ENCODE assay signal across 17 cellular contexts in the genomic region with DNA sequence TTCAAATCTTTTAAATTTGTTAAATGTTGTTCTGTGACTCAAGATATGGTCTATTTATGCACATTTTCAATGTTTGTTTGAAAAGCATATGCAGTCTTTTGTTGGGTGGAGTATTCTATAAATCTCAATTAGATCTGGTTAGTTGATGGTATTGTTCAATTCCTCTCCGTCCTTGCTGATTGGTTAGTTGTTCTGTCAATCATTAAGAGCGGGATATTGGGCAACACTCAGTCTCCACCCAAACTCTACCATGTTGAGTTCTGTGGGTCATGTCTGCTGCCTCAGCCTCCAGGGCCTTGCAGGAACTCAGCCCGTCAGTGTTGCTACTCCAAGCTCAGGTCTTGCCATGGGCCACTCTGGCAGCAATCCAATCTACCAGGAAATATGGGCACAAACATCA.
DNase-seq lines count a peak whose midpoint lies in the region; ATAC-seq, FAIRE-seq and TF ChIP-seq lines count a peak whose summit lies in the region.
"Had no signal": no experiment of that assay in that cellular context is flagged by ENCODE, and none has a peak within 500 bp of the region (broad histone marks: within the 10 kb centered on the region; RNA-seq: fewer than 3 reads in every experiment).

No MANE protein-coding gene starts in this region.

- H3K27me3 ChIP-seq in H1 (replicated peaks in 1 of 4; ENCODE audit: control insufficient read depth in 3 of 4, extremely low read depth in 1 of 4, insufficient read depth in 3 of 4, low read length in 3 of 4) (no peaks in the 10 kb centered on the region), mesendoderm (ENCODE audit: insufficient read depth, low read length, poor library complexity) (no peaks in the 10 kb centered on the region)
- H3K27me3 ChIP-seq: BLaER1 had no signal

- no peak overlapping the region for H2BK120ac ChIP-seq in H1 (replicated peaks; ENCODE audit: low read depth, low read length)
- H2BK120ac ChIP-seq in mesendoderm (ENCODE audit: low read depth, low read length): no peak overlapping the region

- H3K4me1 ChIP-seq in H1 (replicated peaks in 1 of 4; ENCODE audit: control insufficient read depth in 3 of 4, insufficient read depth in 4 of 4, low read length in 3 of 4) (no peaks in the 10 kb centered on the region), mesendoderm (ENCODE audit: control insufficient read depth, low read depth, low read length) (no peaks in the 10 kb centered on the region)
- H3K4me1 ChIP-seq: A549, BLaER1 had no signal

- no peaks in the 10 kb centered on the region for H3K23me2 ChIP-seq in H1 (ENCODE audit: low read depth, low read length)

- ATAC-seq in HG02973 (IDR thresholded peaks at IDR 0.05; ENCODE audit: unreplicated experiment): no peak
- ATAC-seq: A549 had no signal

- TF ChIP-seq POLR2A in NB4 (IDR thresholded peaks at IDR 0.05; ENCODE audit: extremely low read depth, insufficient read length) (no peak), H1 (IDR thresholded peaks at IDR 0.05; ENCODE audit: control extremely low read depth in 1 of 2, low read depth in 2 of 2, low read length in 2 of 2) (no peak)

- H3K18ac ChIP-seq in H1 (ENCODE audit: extremely low read depth, low read length) (no peak overlapping the region), mesendoderm (ENCODE audit: low read length) (no peak overlapping the region)

- H2AFZ ChIP-seq in H1 (ENCODE audit: low read length): no peak overlapping the region

- in situ Hi-C loops in KBM-7 (cut with MboI; ENCODE audit: low pct_unique_long_range_greater_than_20kb, low sequenced_read_pairs): no loop called here

- H3K14ac ChIP-seq in H1 (ENCODE audit: insufficient read length): no peak overlapping the region

- no peaks in the 10 kb centered on the region for H3K9me3 ChIP-seq in H1 (ENCODE audit: insufficient read depth in 2 of 2, low read depth in 1 of 2, low read length in 1 of 2)
- H3K9me3 ChIP-seq: A549, BLaER1, HAP-1 had no signal

- no peaks in the 10 kb centered on the region for H3K36me3 ChIP-seq in H1 (ENCODE audit: control insufficient read depth in 2 of 4, insufficient read depth in 4 of 4, low read length in 3 of 4)
- H3K36me3 ChIP-seq in mesendoderm (ENCODE audit: control insufficient read depth, insufficient read depth, low read length): no peaks in the 10 kb centered on the region
- H3K36me3 ChIP-seq: BLaER1, HAP-1 had no signal

- H2BK5ac ChIP-seq in H1 (ENCODE audit: low read depth, low read length) (no peak overlapping the region), mesendoderm (ENCODE audit: low read length) (no peak overlapping the region)

- H3K4me2 ChIP-seq in H1 (ENCODE audit: insufficient read depth in 1 of 2, low read depth in 2 of 2, low read length in 2 of 2) (no peak overlapping the region), mesendoderm (ENCODE audit: low read length) (no peak overlapping the region)
- H3K4me2 ChIP-seq: A549, BLaER1 had no signal

- no peak overlapping the region for H3K23ac ChIP-seq in H1 (ENCODE audit: insufficient read length)
- H3K23ac ChIP-seq in mesendoderm (ENCODE audit: low read length): no peak overlapping the region

- H3K56ac ChIP-seq in H1 (replicated peaks; ENCODE audit: insufficient read length, low read depth, low read length) (no peak overlapping the region), mesendoderm (ENCODE audit: low read length) (no peak overlapping the region)

- no peak overlapping the region for H2BK20ac ChIP-seq in H1 (ENCODE audit: low read length)

- 88% methylated on average over 3 of the region's 3 CpGs; no CpG with 5 or more reads in 1 of the 2 experiments for WGBS in H1 (ENCODE audit: extremely low coverage in 1 of 2, insufficient coverage in 1 of 2, insufficient read length in 1 of 2, insufficient replicate concordance in 2 of 2, low coverage in 1 of 2, low lambda C conversion rate in 2 of 2, missing lambda C conversion rate in 1 of 2), 2 experiments
- no CpG with 5 or more reads among the region's 3 CpGs for WGBS in mesendoderm (ENCODE audit: extremely low coverage, insufficient coverage, low lambda C conversion rate)

- no peak overlapping the region for H3K9ac ChIP-seq in H1 (replicated peaks in 1 of 4; ENCODE audit: extremely low read depth in 1 of 4, low read depth in 3 of 4, low read length in 3 of 4)
- H3K9ac ChIP-seq in mesendoderm (ENCODE audit: low read length): no peak overlapping the region
- H3K9ac ChIP-seq: BLaER1 had no signal

- H2BK15ac ChIP-seq in H1 (ENCODE audit: low read length) (no peak overlapping the region), mesendoderm (replicated peaks; ENCODE audit: low read depth) (no peak overlapping the region)

- peak; percentile 32 for DNase-seq in DMS53 (lab: John Stamatoyannopoulos, UW)
- DNase-seq in DMS53 treated with DMSO at 0.1 percent for 48 hours (lab: John Stamatoyannopoulos, UW; ENCODE audit: unreplicated experiment): no peak
- DNase-seq in NB4 (ENCODE audit: low read depth): peak; percentile 14
- DNase-seq in H1 (ENCODE audit: low read depth in 1 of 2, low spot score in 2 of 2): no peak
- peak; percentile 30 for DNase-seq in mesendoderm
- DNase-seq in AG20443 (ENCODE audit: low spot score): no peak
- no peak for DNase-seq in KBM-7
- DNase-seq: Calu3; CD4-positive, alpha-beta memory T cell; GDM1 had no signal

- H3K27ac ChIP-seq in H1 (ENCODE audit: low read depth, low read length) (no peak overlapping the region), mesendoderm (ENCODE audit: low read depth, low read length) (no peak overlapping the region)
- H3K27ac ChIP-seq: 22Rv1, A549, BLaER1 had no signal

- TF ChIP-seq CTCF in NB4 (IDR thresholded peaks at IDR 0.05; ENCODE audit: low read depth, low read length) (no peak), H1 (IDR thresholded peaks at IDR 0.05; ENCODE audit: control extremely low read depth in 1 of 3, insufficient read depth in 1 of 3, low read depth in 1 of 3, low read length in 3 of 3) (no peak)

- no peak overlapping the region for H4K91ac ChIP-seq in H1 (replicated peaks; ENCODE audit: insufficient read length, low read length)

- H3K79me2 ChIP-seq in H1 (ENCODE audit: control insufficient read depth in 1 of 2, insufficient read depth in 2 of 2, low read length in 2 of 2) (no peaks in the 10 kb centered on the region), mesendoderm (ENCODE audit: control insufficient read depth, insufficient read depth, low read length) (no peaks in the 10 kb centered on the region)

- POLR2A ChIA-PET in H1 (lab: Charles Lee; ENCODE audit: partially characterized antibody): no interaction called here

- H4K8ac ChIP-seq in H1 (ENCODE audit: extremely low read depth, insufficient read depth, low read length) (no peak overlapping the region), mesendoderm (ENCODE audit: low read depth, low read length) (no peak overlapping the region)

- H3K79me1 ChIP-seq in H1 (ENCODE audit: low read depth, low read length): no peaks in the 10 kb centered on the region
- H3K79me1 ChIP-seq in mesendoderm (ENCODE audit: low read length): no peaks in the 10 kb centered on the region

- H2AK5ac ChIP-seq in H1 (ENCODE audit: low read depth, low read length) (no peak overlapping the region), mesendoderm (ENCODE audit: low read length) (no peak overlapping the region)

- H2BK12ac ChIP-seq in H1 (ENCODE audit: low read depth, low read length): no peak overlapping the region

- H3K4me3 ChIP-seq in NB4 (ENCODE audit: low read depth, low read length) (no peak overlapping the region), H1 (ENCODE audit: extremely low read depth in 1 of 4, insufficient read depth in 2 of 4, low read depth in 3 of 4, low read length in 4 of 4) (no peak overlapping the region), mesendoderm (ENCODE audit: low read length) (no peak overlapping the region)
- H3K4me3 ChIP-seq: A549, BLaER1, HAP-1 had no signal

- H4K20me1 ChIP-seq in H1 (replicated peaks in 1 of 2; ENCODE audit: control insufficient read depth in 1 of 2, insufficient read depth in 2 of 2, low read length in 2 of 2): no peaks in the 10 kb centered on the region
- H4K20me1 ChIP-seq: BLaER1 had no signal

- no peak for TF ChIP-seq EP300 in H1 (IDR thresholded peaks at IDR 0.05; ENCODE audit: borderline replicate concordance in 1 of 2, low read depth in 2 of 2, low read length in 2 of 2)

- no peak for FAIRE-seq in H1 (lab: Jason Lieb, UNC)
- FAIRE-seq: A549, GM12892, GM18507 had no signal

- H3K4ac ChIP-seq in H1 (replicated peaks; ENCODE audit: insufficient read length, low read depth, low read length) (no peak overlapping the region), mesendoderm (ENCODE audit: low read depth, low read length) (no peak overlapping the region)

- CTCF ChIA-PET in H1 (lab: Charles Lee; ENCODE audit: partially characterized antibody): no interaction called here

- no peak for TF ChIP-seq RAD21 in H1 (IDR thresholded peaks at IDR 0.05 in 1 of 2, conservative IDR thresholded peaks at IDR 0.05 in 1 of 2; ENCODE audit: low read depth in 2 of 2, low read length in 2 of 2)

- H4K5ac ChIP-seq in H1 (ENCODE audit: insufficient read length, low read depth, low read length) (no peak overlapping the region), mesendoderm (ENCODE audit: low read length) (no peak overlapping the region)

TF ChIP-seq in H1, 55 proteins besides CTCF, POLR2A, EP300 and RAD21:
- TF ChIP-seq CREB1 (IDR thresholded peaks at IDR 0.05) (no peak), SIRT6 (IDR thresholded peaks at IDR 0.05; ENCODE audit: low read length) (no peak), CEBPB (IDR thresholded peaks at IDR 0.05; ENCODE audit: low read depth, low read length) (peak; percentile 65; the same call in 1 of the 2 replicates)

Comparison
In these comparisons a context has a peak if more than half of its experiments do, and no peak if none do; other contexts are left out.
1. DNase-seq: peak in DMS53 (single experiment), NB4 (single experiment) and mesendoderm (single experiment); none in DMS53 treated with DMSO at 0.1 percent for 48 hours (single experiment), H1 (0 of 2), AG20443 (single experiment) and KBM-7 (single experiment).